In genomic region chr13:46314587-46314986, GRCh38 we compare ENCODE assay signal across 2 cellular contexts.
TF ChIP-seq lines count a peak whose summit lies in the region.

No MANE protein-coding gene starts in this region.

TF ChIP-seq in HEK293, 187 proteins besides CTCF, POLR2A, EP300 and RAD21 (continued from another document):
- TF ChIP-seq ZNF146 (tag by site-specific recombination; IDR thresholded peaks at IDR 0.05) = peak; percentile 68

TF ChIP-seq in H1, 55 proteins besides CTCF, POLR2A, EP300 and RAD21 (continued from another document):
- TF ChIP-seq CHD7 (IDR thresholded peaks at IDR 0.05; ENCODE audit: insufficient replicate concordance, low read length) (no peak), TAF1 (IDR thresholded peaks at IDR 0.05; ENCODE audit: low read depth, low read length) (no peak), YY1 (IDR thresholded peaks at IDR 0.05; ENCODE audit: low read depth, low read length) (no peak), KDM4A (IDR thresholded peaks at IDR 0.05; ENCODE audit: low read depth, low read length, severe bottlenecking) (no peak), CTBP2 (IDR thresholded peaks at IDR 0.05; ENCODE audit: borderline replicate concordance, insufficient read depth, insufficient read length, low read length) (no peak), POLR2AphosphoS5 (IDR thresholded peaks at IDR 0.05; ENCODE audit: low read depth, low read length) (no peak), CBX8 (IDR thresholded peaks at IDR 0.05; ENCODE audit: borderline replicate concordance, low read depth, low read length) (no peak)
TF ChIP-seq in H1: peak in this region for 0.
